ENCODE assay signal across 7 cellular contexts in the genomic region with DNA sequence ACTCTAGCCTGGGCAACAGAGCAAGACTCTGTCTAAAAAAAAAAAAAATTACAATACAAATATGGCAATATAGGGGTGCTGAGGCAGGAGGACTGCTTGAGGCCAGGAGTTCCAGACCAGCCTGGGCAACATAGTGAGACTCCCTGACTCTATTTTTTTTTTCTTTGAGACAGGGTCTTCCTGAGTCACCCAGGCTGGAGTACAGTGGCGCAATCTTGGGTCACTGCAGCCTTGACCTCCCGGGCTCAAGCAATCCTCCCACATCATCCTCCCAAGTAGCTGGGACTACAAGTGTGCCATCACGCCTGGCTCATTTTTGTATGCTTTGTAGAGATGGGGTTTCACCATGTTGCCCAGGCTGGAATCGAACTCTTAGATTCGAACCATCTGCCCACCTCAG.
"Had no signal": no experiment of that assay in that cellular context is flagged by ENCODE, and none has a peak within 500 bp of the region (broad histone marks: within the 10 kb centered on the region; RNA-seq: fewer than 3 reads in every experiment).

No MANE protein-coding gene starts in this region.

- H3K4me3 ChIP-seq: GM12878 had no signal

- ATAC-seq: GM12878 had no signal

- DNase-seq: GDM1, GF-D8 had no signal

- FAIRE-seq: G401.6, GM12878, GM12892, GM18507, GM19239 had no signal
